ENCODE assay signal across 1 cellular context in genomic region chr17:5809580-5810188, GRCh38.
A peak's percentile ranks its signal among the peaks of the same experiment; 100 is the strongest.
TF ChIP-seq lines count a peak whose summit lies in the region.

No MANE protein-coding gene starts in this region.

TF ChIP-seq in K562, 482 proteins besides CTCF, POLR2A, EP300 and RAD21 (continued from another document):
- TF ChIP-seq ZNF280B (CRISPR knock-in tag; IDR thresholded peaks at IDR 0.05) (peak; percentile 68; the same call in 1 of the 2 replicates), RBBP5 (IDR thresholded peaks at IDR 0.05; ENCODE audit: borderline replicate concordance, insufficient read depth, low read length, poor library complexity, severe bottlenecking) (no peak), ZEB2 (IDR thresholded peaks at IDR 0.05) (0 out of 2 replicates have a peak, but pooled peaks have one; percentile 19), CBX5 (IDR thresholded peaks at IDR 0.05; ENCODE audit: borderline replicate concordance, low read depth) (peak; percentile 85)
